ENCODE assay signal across 31 cellular contexts in genomic region chr19:38231918-38232317, GRCh38. TPM values are rescaled to one million over a fixed set of nuclear protein-coding genes. Genes with fewer than 3 reads are reported as not detected.
A peak's percentile ranks its signal among the peaks of the same experiment; 100 is the strongest.
DNase-seq lines count a peak whose midpoint lies in the region; ATAC-seq, FAIRE-seq and TF ChIP-seq lines count a peak whose summit lies in the region.
"Had no signal": no experiment of that assay in that cellular context is flagged by ENCODE, and none has a peak within 500 bp of the region (broad histone marks: within the 10 kb centered on the region; RNA-seq: fewer than 3 reads in every experiment).

No MANE protein-coding gene starts in this region.

- ATAC-seq in Right ventricle myocardium inferior (no peak), Right ventricle myocardium superior (ENCODE audit: poor library complexity) (no peak), pancreas (no peak), GM18517 (IDR thresholded peaks at IDR 0.05; ENCODE audit: unreplicated experiment) (no peak)
- ATAC-seq: GM12878 had no signal

- H3K9me3 Mint-ChIP-seq in neural crest cell, result no peaks in the 10 kb centered on the region
- H3K9me3 Mint-ChIP-seq: CD4-positive, alpha-beta memory T cell; CD4-positive, CD25-positive, alpha-beta regulatory T cell; CD8-positive, alpha-beta memory T cell had no signal

- FAIRE-seq in pancreas (lab: Jason Lieb, UNC), result no peak
- FAIRE-seq: A204.1, GM12878, GM12892, GM18507, GM19239 had no signal

- H3K4me1 Mint-ChIP-seq in neural crest cell, result peaks cover 23% of the 10 kb centered on the region

- WGBS in pancreas, 2 donors, result 73 to 81% methylated on average over 7 of the region's 7 CpGs

- H3K4me3 ChIP-seq in HEK293 (ENCODE audit: low read depth, low read length) (no peak overlapping the region), pancreas (no peak overlapping the region)
- H3K4me3 ChIP-seq: BLaER1, GM12878 had no signal

- H3K27me3 Mint-ChIP-seq in neural crest cell (ENCODE audit: low read depth), result peaks cover 26% of the 10 kb centered on the region

- CTCF ChIA-PET in HEK293 (lab: Yijun Ruan, JAX), result interaction anchor here (0.7 to 23.5 kb wide), 8 partner anchors 11 to 879 kb away, joined by 3 to 316 read pairs (median 22); partner anchors contain the start of genes CATSPERG, GGN, SIPA1L3 and SPINT2

- no peak overlapping the region for H3K27ac ChIP-seq in HEK293 (ENCODE audit: extremely low read depth, low read depth, low read length)
- no peak overlapping the region for H3K27ac ChIP-seq in pancreas
- H3K27ac ChIP-seq: BLaER1 had no signal

- no peak overlapping the region for H3K27ac Mint-ChIP-seq in neural crest cell (ENCODE audit: unreplicated experiment)
- H3K27ac Mint-ChIP-seq: CD14-positive monocyte; CD4-positive, CD25-positive, alpha-beta regulatory T cell; CD8-positive, alpha-beta memory T cell had no signal

- POLR2A ChIA-PET in HEK293 (lab: Yijun Ruan, JAX), result interaction anchor here (1.1 kb wide), 1 partner anchor 171 kb away, joined by 3 read pairs; the partner anchor contains the start of gene FAM98C

- DNase-seq in Right ventricle myocardium inferior (ENCODE audit: missing footprints) (peak; percentile 20), Right ventricle myocardium superior (no peak), neural crest cell (ENCODE audit: low read depth, low spot score) (no peak), pancreas (no peak), mucosa of gallbladder (ENCODE audit: low spot score) (no peak)
- DNase-seq: 8988T; ACHN; BE2C; C1 segment of cervical spinal cord; CD4-positive, alpha-beta memory T cell; CD4-positive, CD25-positive, alpha-beta regulatory T cell; CD8-positive, alpha-beta memory T cell; COR-L47; DMS 273 treated with DMSO at 0.1 percent for 48 hours; DMS153; DMS53; DMS79; DND-41; EL; GDM1 had no signal

- H3K36me3 ChIP-seq in HEK293 (ENCODE audit: control insufficient read depth in 2 of 2, insufficient read depth in 1 of 2, low read length in 2 of 2) (no peaks in the 10 kb centered on the region), pancreas (no peaks in the 10 kb centered on the region)
- H3K36me3 ChIP-seq: BE2C, BLaER1 had no signal

- peaks cover 0 to 5% (median 2%) of the 10 kb centered on the region in 4 donors for H3K27me3 ChIP-seq in pancreas
- H3K27me3 ChIP-seq: BE2C had no signal

- H3K36me3 Mint-ChIP-seq in neural crest cell (ENCODE audit: low read depth), result no peaks in the 10 kb centered on the region
- H3K36me3 Mint-ChIP-seq: CD4-positive, alpha-beta memory T cell; CD8-positive, alpha-beta memory T cell had no signal

- H3K9me3 ChIP-seq in HEK293 (ENCODE audit: control insufficient read depth, insufficient read depth, low read depth, low read length), result no peaks in the 10 kb centered on the region
- H3K9me3 ChIP-seq in pancreas, result no peaks in the 10 kb centered on the region
- H3K9me3 ChIP-seq: BE2C, BLaER1 had no signal

- H3K4me3 Mint-ChIP-seq in neural crest cell, result peak overlapping the region; percentile 43
- H3K4me3 Mint-ChIP-seq: CD4-positive, alpha-beta memory T cell; CD8-positive, alpha-beta memory T cell had no signal

- H3K4me1 ChIP-seq in HEK293 (ENCODE audit: control insufficient read depth, insufficient read depth, low read length) (peaks cover 7% of the 10 kb centered on the region; the same call in 1 of the 2 replicates), pancreas (peaks cover 0 to 7% (median 0%) of the 10 kb centered on the region in 3 donors)

- intact Hi-C loops in Right ventricle myocardium inferior (cut with DNase I), result loop anchor here (5.0 kb wide), 2 partner anchors 90 to 330 kb away; no protein-coding TSS in a partner anchor
- intact Hi-C loops in Right ventricle myocardium superior (cut with DNase I), result loop anchor here (5.0 kb wide), 1 partner anchor 335 kb away; no protein-coding TSS in a partner anchor
- intact Hi-C loops in pancreas (cut with DNase I), result no loop called here

- TF ChIP-seq CTCF in HEK293 (tag by site-specific recombination; IDR thresholded peaks at IDR 0.05) (no peak), neural crest cell (conservative IDR thresholded peaks at IDR 0.05) (no peak), pancreas (IDR thresholded peaks at IDR 0.05) (no peak)

TF ChIP-seq in HEK293, 187 proteins besides CTCF, POLR2A, EP300 and RAD21:
- TF ChIP-seq ZNF843 (tag by site-specific recombination; IDR thresholded peaks at IDR 0.05), result no peak
- TF ChIP-seq ZNF548 (tag by site-specific recombination; IDR thresholded peaks at IDR 0.05), result no peak
- no peak for TF ChIP-seq AEBP2 (tag by site-specific recombination; IDR thresholded peaks at IDR 0.05; ENCODE audit: borderline replicate concordance)
- TF ChIP-seq ZNF2 (tag by site-specific recombination; IDR thresholded peaks at IDR 0.05), result no peak
- TF ChIP-seq ZNF623 (tag by site-specific recombination; IDR thresholded peaks at IDR 0.05), result peak; percentile 95
- no peak for TF ChIP-seq ZNF311 (tag by site-specific recombination; IDR thresholded peaks at IDR 0.05; ENCODE audit: borderline replicate concordance)
- TF ChIP-seq ZNF37A (tag by site-specific recombination; IDR thresholded peaks at IDR 0.05), result no peak
- TF ChIP-seq ZNF133 (tag by site-specific recombination; IDR thresholded peaks at IDR 0.05), result no peak
- 0 out of 2 replicates have a peak, but pooled peaks have one; percentile 13 for TF ChIP-seq ZNF664 (tag by site-specific recombination; IDR thresholded peaks at IDR 0.05)
TF ChIP-seq in HEK293: peak in this region for 2.

RNA-seq across cellular contexts. Expression of gene DPF1, which starts 7.9 kb away (rescaled TPM):
- total RNA-seq in Right ventricle myocardium inferior (0.11 TPM), Right ventricle myocardium superior (not detected), neural crest cell (31.7 and 35.5 TPM in 2 replicates), pancreas (under 1 TPM in 1 of 6 donors, not detected in 5; 0.37 TPM), mucosa of gallbladder (0.12 TPM)
- polyA plus RNA-seq in pancreas, result under 1 TPM; 0.19 to 0.26 TPM
- total RNA-seq: CD4-positive, alpha-beta memory T cell; CD4-positive, CD25-positive, alpha-beta regulatory T cell had no signal
- polyA plus RNA-seq: CD14-positive monocyte; CD4-positive, alpha-beta memory T cell; CD4-positive, CD25-positive, alpha-beta regulatory T cell; CD8-positive, alpha-beta memory T cell had no signal

RNA-seq across cellular contexts. Expression of gene PPP1R14A, which starts 24.3 kb away (rescaled TPM):
- 35.9 TPM for total RNA-seq in Right ventricle myocardium inferior
- total RNA-seq in Right ventricle myocardium superior, result 31.1 TPM
- 1.2 and 1.7 TPM in 2 replicates for total RNA-seq in neural crest cell
- total RNA-seq in pancreas, result 10 to 100 TPM in 1 of 6 donors, 1 to 10 TPM in 5; 6.9 to 15.2 (median 8.1) TPM
- 10 to 100 TPM; 31.4 to 42.8 TPM for polyA plus RNA-seq in pancreas
- total RNA-seq in mucosa of gallbladder, result 180 TPM
- total RNA-seq: A673; CD4-positive, alpha-beta memory T cell; Daoy; GM12878 had no signal
- polyA plus RNA-seq: CD14-positive monocyte; CD4-positive, alpha-beta memory T cell; CD4-positive, CD25-positive, alpha-beta regulatory T cell; CD8-positive, alpha-beta memory T cell; GM12878 had no signal

RNA-seq across cellular contexts. Expression of gene SPINT2, which starts 32.5 kb away (rescaled TPM):
- total RNA-seq in Right ventricle myocardium inferior (9.1 TPM), Right ventricle myocardium superior (8.7 TPM), neural crest cell (9.2 and 9.6 TPM in 2 replicates), pancreas (100 to 1,000 TPM; 121 to 239 (median 152) TPM), mucosa of gallbladder (567 TPM)
- polyA plus RNA-seq in pancreas, result 100 to 1,000 TPM; 178 to 337 TPM
- total RNA-seq: A673 had no signal

Comparison
In these comparisons a context has a peak if more than half of its experiments do, and no peak if none do; other contexts are left out.
1. RNA of gene DPF1, which starts 7.9 kb away (total RNA-seq): 31.7 to 35.5 TPM in neural crest cell; 0.12 TPM in mucosa of gallbladder (single experiment), 0.11 TPM in Right ventricle myocardium inferior (single experiment), 0.37 TPM in pancreas and not detected in Right ventricle myocardium superior (single experiment); every median in the first group is over 10 times any median in the second.
2. RNA of gene SPINT2, which starts 32.5 kb away (total RNA-seq): 567 TPM in mucosa of gallbladder (single experiment) and 121 to 239 TPM in pancreas; 9.2 to 9.6 TPM in neural crest cell, 9.1 TPM in Right ventricle myocardium inferior (single experiment) and 8.7 TPM in Right ventricle myocardium superior (single experiment); every median in the first group is over 10 times any median in the second.
3. intact Hi-C loops: an anchor here in Right ventricle myocardium inferior (5.0 kb wide) and Right ventricle myocardium superior (5.0 kb wide); none called in pancreas.